In genomic region chr2:169478339-169478738, GRCh38 we compare ENCODE assay signal across 9 cellular contexts. TPM values are rescaled to one million over a fixed set of nuclear protein-coding genes. Genes with fewer than 3 reads are reported as not detected.
DNase-seq lines count a peak whose midpoint lies in the region; ATAC-seq and TF ChIP-seq lines count a peak whose summit lies in the region.
"Had no signal": no experiment of that assay in that cellular context is flagged by ENCODE, and none has a peak within 500 bp of the region (broad histone marks: within the 10 kb centered on the region; RNA-seq: fewer than 3 reads in every experiment).

No MANE protein-coding gene starts in this region.

- H3K27ac Mint-ChIP-seq in naive B cell, result no peak overlapping the region

- in situ Hi-C loops in G401 (cut with HindIII; ENCODE audit: low sequenced_read_pairs), result no loop called here

- peaks cover 8 to 17% (median 11%) of the 10 kb centered on the region in 3 donors for H3K4me1 Mint-ChIP-seq in naive B cell

- peaks cover 0 to 2% (median 0%) of the 10 kb centered on the region in 7 donors for H3K9me3 Mint-ChIP-seq in naive B cell

- H3K27me3 Mint-ChIP-seq in naive B cell, result peaks cover 0 to 6% (median 0%) of the 10 kb centered on the region in 3 donors

- no peaks in the 10 kb centered on the region for H3K36me3 Mint-ChIP-seq in naive B cell

- DNase-seq in AG10803 (ENCODE audit: low read depth) (peak; percentile 46), M059J (ENCODE audit: low read depth) (peak; percentile 23), dermis microvascular lymphatic vessel endothelial cell (ENCODE audit: low read depth in 2 of 2) (peak; percentile 74 to 84), naive B cell (no peak), NCI-H1436 treated with DMSO at 0.1 percent for 48 hours (lab: John Stamatoyannopoulos, UW) (no peak), G401 (ENCODE audit: low spot score) (no peak)
- DNase-seq: NCI-H524 treated with DMSO at 0.1 percent for 48 hours had no signal

- TF ChIP-seq CTCF in AG10803 (conservative IDR thresholded peaks at IDR 0.05; ENCODE audit: low read length), result no peak

- no peak overlapping the region; the same call in 1 of the 2 replicates for H3K4me3 ChIP-seq in AG10803 (ENCODE audit: low read length)

- H3K4me3 Mint-ChIP-seq in naive B cell, result peak overlapping the region; percentile 48 to 95 (median 90)

- ATAC-seq in naive B cell (ENCODE audit: low read depth in 2 of 2) (no peak), HG03196 (IDR thresholded peaks at IDR 0.05; ENCODE audit: unreplicated experiment) (no peak), HG02678 (IDR thresholded peaks at IDR 0.05; ENCODE audit: unreplicated experiment) (no peak)

RNA-seq across cellular contexts. Expression of gene BBS5, which starts 1.0 kb away (rescaled TPM):
- total RNA-seq in M059J (2014; rRNA removed; shearing (Covaris generic)), result 1.3 and 2.8 TPM in 2 replicates
- 1.4 and 1.6 TPM in 2 replicates for total RNA-seq in dermis microvascular lymphatic vessel endothelial cell
- under 1 TPM in 3 of 6 donors, not detected in 3; 0.19 to 0.44 (median 0.29) TPM for polyA plus RNA-seq in naive B cell (ENCODE audit: low read depth in 6 of 6)
- 3.9 and 6.9 TPM in 2 replicates for total RNA-seq in G401 (2014; rRNA removed; shearing (Covaris generic))

RNA-seq across cellular contexts. Expression of gene KLHL41, which starts 31.2 kb away (rescaled TPM):
- total RNA-seq in M059J (2014; rRNA removed; shearing (Covaris generic)), result not detected in 2 replicates
- under 0.01 and 0.13 TPM in 2 replicates for total RNA-seq in dermis microvascular lymphatic vessel endothelial cell
- polyA plus RNA-seq in naive B cell (ENCODE audit: low read depth in 6 of 6), result not detected
- total RNA-seq in G401 (2014; rRNA removed; shearing (Covaris generic)), result 0.10 TPM in 1 of 2 replicates, not detected in the other

Comparison
In these comparisons a context has a peak if more than half of its experiments do, and no peak if none do; other contexts are left out.
1. DNase-seq: peak in AG10803 (single experiment), M059J (single experiment) and dermis microvascular lymphatic vessel endothelial cell (2 of 2); none in naive B cell (single experiment), NCI-H1436 treated with DMSO at 0.1 percent for 48 hours (single experiment) and G401 (single experiment).